In genomic region chr19:17357724-17358123, GRCh38 we compare ENCODE assay signal across 25 cellular contexts. TPM values are rescaled to one million over a fixed set of nuclear protein-coding genes. Genes with fewer than 3 reads are reported as not detected.
DNase-seq lines count a peak whose midpoint lies in the region; ATAC-seq and TF ChIP-seq lines count a peak whose summit lies in the region.
"Had no signal": no experiment of that assay in that cellular context is flagged by ENCODE, and none has a peak within 500 bp of the region (broad histone marks: within the 10 kb centered on the region; RNA-seq: fewer than 3 reads in every experiment).

No MANE protein-coding gene starts in this region.

- H3K18ac ChIP-seq in trophoblast cell (ENCODE audit: low read length), result no peak overlapping the region

- no peaks in the 10 kb centered on the region for H3K9me2 ChIP-seq in PC-3 (replicated peaks; ENCODE audit: low read length)

- H3F3A ChIP-seq in PC-3 (ENCODE audit: low read length, unreplicated experiment), result no peaks in the 10 kb centered on the region

- H3K27ac ChIP-seq in heart right ventricle (peak overlapping the region in 9 of 10 donors; percentile 1 to 77 (median 34)), gastroesophageal sphincter (peak overlapping the region in 3 of 4 donors; percentile 9 to 56 (median 20)), gastrocnemius medialis (peak overlapping the region; percentile 12 to 75 (median 56)), PC-3 (ENCODE audit: low read length) (no peak overlapping the region), trophoblast cell (ENCODE audit: low read depth, low read length) (no peak overlapping the region)
- H3K27ac ChIP-seq: BLaER1, GM23248, testis had no signal

- H2AFZ ChIP-seq in PC-3 (ENCODE audit: low read length), result no peak overlapping the region
- no peak overlapping the region for H2AFZ ChIP-seq in trophoblast cell (ENCODE audit: insufficient read depth, low read length, poor library complexity)
- H2AFZ ChIP-seq: GM23248 had no signal

- H2BK12ac ChIP-seq in trophoblast cell (ENCODE audit: low read length), result no peak overlapping the region

- no peak overlapping the region for H3K4ac ChIP-seq in trophoblast cell (ENCODE audit: low read depth, low read length)

- no peak overlapping the region for H4K8ac ChIP-seq in trophoblast cell (ENCODE audit: low read depth, low read length)

- H3K4me1 ChIP-seq in heart right ventricle (peaks cover 0 to 30% (median 11%) of the 10 kb centered on the region in 9 donors), gastroesophageal sphincter (no peaks in the 10 kb centered on the region), gastrocnemius medialis (no peaks in the 10 kb centered on the region), PC-3 (ENCODE audit: insufficient read depth, low read length) (no peaks in the 10 kb centered on the region), trophoblast cell (ENCODE audit: control insufficient read depth in 1 of 2, insufficient read depth in 2 of 2, low read length in 2 of 2) (no peaks in the 10 kb centered on the region)
- H3K4me1 ChIP-seq: testis had no signal

- CTCF ChIA-PET in PC-3 (lab: Charles Lee), result interaction anchor here (0.7 kb wide), 1 partner anchor 27 kb away, joined by 11 read pairs; no protein-coding TSS in a partner anchor

- intact Hi-C loops in heart right ventricle (cut with DNase I) (no loop called here), Right ventricle myocardium inferior (cut with DNase I) (no loop called here), gastrocnemius medialis (cut with DNase I; ENCODE audit: low total_unique reads) (no loop called here), PC-3 (cut with micrococcal nuclease) (no loop called here)

- POLR2A ChIA-PET in PC-3 (lab: Charles Lee; ENCODE audit: unreplicated experiment), result no interaction called here

- no peak overlapping the region for H3K9ac ChIP-seq in PC-3 (ENCODE audit: low read length)
- H3K9ac ChIP-seq in trophoblast cell (ENCODE audit: low read length), result no peak overlapping the region
- H3K9ac ChIP-seq: BLaER1, GM23248 had no signal

- WGBS in heart right ventricle, 2 donors, result 45 to 54% methylated on average over 11 of the region's 11 CpGs
- WGBS in gastroesophageal sphincter (ENCODE audit: low coverage in 1 of 2), 2 donors, result 37 to 41% methylated on average over 6 to 9 of the region's 11 CpGs
- no CpG with 5 or more reads among the region's 11 CpGs for WGBS in trophoblast cell (ENCODE audit: extremely low coverage, insufficient coverage, insufficient read length)

- H2BK120ac ChIP-seq in trophoblast cell (ENCODE audit: insufficient read depth, low read length, poor library complexity), result no peak overlapping the region

- H3K23ac ChIP-seq in trophoblast cell (ENCODE audit: low read length), result no peak overlapping the region

- no peak overlapping the region for H3K14ac ChIP-seq in trophoblast cell (ENCODE audit: low read length)

- no peak overlapping the region for H4K91ac ChIP-seq in trophoblast cell (ENCODE audit: low read depth, low read length)

- H3K4me3 ChIP-seq in heart right ventricle, result no peak overlapping the region
- no peak overlapping the region for H3K4me3 ChIP-seq in gastroesophageal sphincter
- H3K4me3 ChIP-seq in gastrocnemius medialis, result no peak overlapping the region
- no peak overlapping the region for H3K4me3 ChIP-seq in PC-3 (ENCODE audit: low read length)
- H3K4me3 ChIP-seq in trophoblast cell (ENCODE audit: low read depth, low read length), result no peak overlapping the region
- H3K4me3 ChIP-seq: BLaER1, GM23248, testis had no signal

- in situ Hi-C loops in gastrocnemius medialis (cut with MboI; ENCODE audit: low sequenced_read_pairs in 4 of 4), result no loop called here

- H3K79me2 ChIP-seq in PC-3 (ENCODE audit: low read length) (no peaks in the 10 kb centered on the region), trophoblast cell (ENCODE audit: control insufficient read depth, insufficient read depth, low read length, poor library complexity) (no peaks in the 10 kb centered on the region)

- H3K36me3 ChIP-seq in heart right ventricle (no peaks in the 10 kb centered on the region), gastroesophageal sphincter (no peaks in the 10 kb centered on the region), gastrocnemius medialis (no peaks in the 10 kb centered on the region), PC-3 (ENCODE audit: low read depth, low read length) (no peaks in the 10 kb centered on the region), trophoblast cell (ENCODE audit: control insufficient read depth in 1 of 2, insufficient read depth in 2 of 2, low read length in 2 of 2) (no peaks in the 10 kb centered on the region)
- H3K36me3 ChIP-seq: BLaER1 had no signal

- TF ChIP-seq EP300 in gastroesophageal sphincter (IDR thresholded peaks at IDR 0.05), result no peak

- H4K20me1 ChIP-seq in PC-3 (ENCODE audit: low read length), result no peaks in the 10 kb centered on the region
- H4K20me1 ChIP-seq: BLaER1 had no signal

- no TSS peak for BruUV-seq in PC-3 (replicated peaks; lab: Mats Ljungman, UMichigan)

- no peak overlapping the region for H4K12ac ChIP-seq in trophoblast cell (ENCODE audit: low read depth, low read length)

- TF ChIP-seq CTCF in heart right ventricle (IDR thresholded peaks at IDR 0.05), result no peak
- no peak for TF ChIP-seq CTCF in gastroesophageal sphincter (IDR thresholded peaks at IDR 0.05)
- no peak for TF ChIP-seq CTCF in gastrocnemius medialis (IDR thresholded peaks at IDR 0.05 in 4 of 5, conservative IDR thresholded peaks at IDR 0.05 in 1 of 5)
- TF ChIP-seq CTCF in PC-3 (conservative IDR thresholded peaks at IDR 0.05; ENCODE audit: low read depth, low read length), result no peak

- H3K9me3 ChIP-seq in heart right ventricle (no peaks in the 10 kb centered on the region), gastroesophageal sphincter (no peaks in the 10 kb centered on the region), gastrocnemius medialis (no peaks in the 10 kb centered on the region), PC-3 (ENCODE audit: low read length) (no peaks in the 10 kb centered on the region), trophoblast cell (ENCODE audit: insufficient read depth, low read depth, low read length) (peaks cover 3% of the 10 kb centered on the region)
- H3K9me3 ChIP-seq: BLaER1, testis had no signal

- TF ChIP-seq POLR2A in gastroesophageal sphincter (IDR thresholded peaks at IDR 0.05) (no peak), gastrocnemius medialis (IDR thresholded peaks at IDR 0.05) (no peak)

- DNase-seq in heart right ventricle (no peak), Right ventricle myocardium inferior (ENCODE audit: missing footprints) (no peak), gastrocnemius medialis (no peak), PC-3 (no peak), trophoblast cell (no peak), HCEC 1CT (no peak)
- DNase-seq: ACHN; activated CD4-positive, alpha-beta T cell treated with anti-CD3 and anti-CD28 coated beads, Interleukin-2, amount 50 U/mL, for 48 hours; activated CD8-positive, alpha-beta memory T cell treated with anti-CD3 and anti-CD28 coated beads, Interleukin-2, amount 50 U/mL, for 48 hours; activated effector memory CD4-positive, alpha-beta T cell treated with Interleukin-2 at 50 U/mL for 16 hours; Calu3; head of caudate nucleus; NCI-H1048; NCI-H2081 treated with DMSO at 0.1 percent for 48 hours; NCI-H446 treated with DMSO at 0.1 percent for 48 hours; stimulated activated CD4-positive, alpha-beta T cell treated with anti-CD3 and anti-CD28 coated beads, Interleukin-1b, Interleukin-23, amount 100 ng/mL, for 48 hours; T-helper 9 cell; testis had no signal

- no peak overlapping the region for H2AK5ac ChIP-seq in trophoblast cell (ENCODE audit: low read length)

- no peak overlapping the region for H3K4me2 ChIP-seq in PC-3 (ENCODE audit: low read length)
- no peak overlapping the region for H3K4me2 ChIP-seq in trophoblast cell (ENCODE audit: low read length)
- H3K4me2 ChIP-seq: BLaER1 had no signal

- H3K27me3 ChIP-seq in heart right ventricle (no peaks in the 10 kb centered on the region), gastroesophageal sphincter (peaks cover 10% of the 10 kb centered on the region), gastrocnemius medialis (peaks cover 0 to 4% (median 0%) of the 10 kb centered on the region in 3 donors), PC-3 (ENCODE audit: low read length) (no peaks in the 10 kb centered on the region), trophoblast cell (ENCODE audit: insufficient read depth, low read length) (no peaks in the 10 kb centered on the region)
- H3K27me3 ChIP-seq: BLaER1, testis had no signal

- no peaks in the 10 kb centered on the region for H3K79me1 ChIP-seq in trophoblast cell (ENCODE audit: low read length)

- ATAC-seq in heart right ventricle, result peak in 7 of 8 donors; percentile 49 to 90 (median 76)
- ATAC-seq in Right ventricle myocardium inferior, result no peak
- peak; percentile 32 for ATAC-seq in gastroesophageal sphincter
- peak in 1 of 2 donors; percentile 40 for ATAC-seq in gastrocnemius medialis
- no peak for ATAC-seq in PC-3
- no peak for ATAC-seq in HG03108 (IDR thresholded peaks at IDR 0.05; ENCODE audit: unreplicated experiment)
- ATAC-seq: left lobe of liver, WTC11 had no signal

- H2BK5ac ChIP-seq in trophoblast cell (ENCODE audit: low read depth, low read length, poor library complexity), result no peak overlapping the region

RNA-seq across cellular contexts. Expression of gene PLVAP, which starts 19.4 kb away (rescaled TPM):
- total RNA-seq in heart right ventricle (10 to 100 TPM in 9 of 10 donors, 1 to 10 TPM in 1; 7.5 to 56.0 (median 22.1) TPM), Right ventricle myocardium inferior (29.0 TPM), gastroesophageal sphincter (100 to 1,000 TPM in 1 of 4 donors, 10 to 100 TPM in 3; 41.4 to 110 (median 67.9) TPM), gastrocnemius medialis (10 to 100 TPM; 11.5 to 45.1 (median 18.8) TPM), PC-3 (2014; rRNA removed) (not detected in 2 replicates)
- 10 to 100 TPM; 69.1 to 74.9 TPM for polyA plus RNA-seq in heart right ventricle
- 0.01 and 0.04 TPM in 2 replicates for polyA plus RNA-seq in trophoblast cell (2013)
- total RNA-seq: Calu3, GM23248, LHCN-M2, WTC11 had no signal
- polyA plus RNA-seq: GM23248 had no signal

RNA-seq across cellular contexts. Expression of gene GTPBP3, which starts 20.4 kb away (rescaled TPM):
- total RNA-seq in heart right ventricle (10 to 100 TPM in 4 of 10 donors, 1 to 10 TPM in 6; 8.0 to 12.4 (median 9.8) TPM), Right ventricle myocardium inferior (11.5 TPM), gastroesophageal sphincter (10 to 100 TPM in 3 of 4 donors, 1 to 10 TPM in 1; 9.3 to 20.2 (median 15.6) TPM), gastrocnemius medialis (10 to 100 TPM in 3 of 4 donors, 1 to 10 TPM in 1; 6.7 to 21.3 (median 11.1) TPM), PC-3 (2014; rRNA removed) (86.0 and 109 TPM in 2 replicates)
- polyA plus RNA-seq in heart right ventricle, result 10 to 100 TPM in 1 of 2 donors, 1 to 10 TPM in 1; 8.9 to 12.8 TPM
- 14.4 and 15.4 TPM in 2 replicates for polyA plus RNA-seq in trophoblast cell (2013)

RNA-seq across cellular contexts. Expression of gene ANO8, which starts 23.1 kb away (rescaled TPM):
- 10 to 100 TPM in 3 of 10 donors, 1 to 10 TPM in 7; 6.2 to 11.7 (median 8.0) TPM for total RNA-seq in heart right ventricle
- polyA plus RNA-seq in heart right ventricle, result 10 to 100 TPM in 1 of 2 donors, 1 to 10 TPM in 1; 3.3 to 14.6 TPM
- total RNA-seq in Right ventricle myocardium inferior, result 9.6 TPM
- total RNA-seq in gastroesophageal sphincter, result 1 to 10 TPM; 1.3 to 6.2 (median 4.2) TPM
- 10 to 100 TPM in 2 of 4 donors, 1 to 10 TPM in 2; 6.2 to 24.5 (median 9.9) TPM for total RNA-seq in gastrocnemius medialis
- 12.1 and 15.4 TPM in 2 replicates for total RNA-seq in PC-3 (2014; rRNA removed)
- 7.8 TPM in 2 replicates for polyA plus RNA-seq in trophoblast cell (2013)

RNA-seq across cellular contexts. Expression of gene CCDC194, which starts 36.3 kb away (rescaled TPM):
- total RNA-seq in heart right ventricle (under 1 TPM in 3 of 10 donors, not detected in 7; 0.44 to 0.51 (median 0.50) TPM), Right ventricle myocardium inferior (not detected), gastroesophageal sphincter (not detected), gastrocnemius medialis (not detected), PC-3 (2014; rRNA removed) (not detected in 2 replicates)
- polyA plus RNA-seq in heart right ventricle, result 1 to 10 TPM in 1 of 2 donors, not detected in 1; 1.0 TPM
- polyA plus RNA-seq in trophoblast cell (2013), result not detected in 2 replicates
- total RNA-seq: Calu3, GM23248, LHCN-M2 had no signal
- polyA plus RNA-seq: GM23248 had no signal

RNA-seq across cellular contexts. Expression of gene BST2, which starts 47.7 kb away (rescaled TPM):
- total RNA-seq in heart right ventricle (10 to 100 TPM; 22.7 to 73.5 (median 37.0) TPM), Right ventricle myocardium inferior (54.5 TPM), gastroesophageal sphincter (100 to 1,000 TPM in 1 of 4 donors, 10 to 100 TPM in 3; 36.6 to 196 (median 40.7) TPM), gastrocnemius medialis (10 to 100 TPM; 19.0 to 28.2 (median 23.1) TPM), PC-3 (2014; rRNA removed) (0.84 and 1.3 TPM in 2 replicates)
- 10 to 100 TPM; 32.0 to 75.4 TPM for polyA plus RNA-seq in heart right ventricle
- polyA plus RNA-seq in trophoblast cell (2013), result 0.72 and 0.79 TPM in 2 replicates
- total RNA-seq: GM23248 had no signal

Comparison
In these comparisons a context has a peak if more than half of its experiments do, and no peak if none do; other contexts are left out.
1. ATAC-seq: peak in heart right ventricle (7 of 8) and gastroesophageal sphincter (single experiment); none in Right ventricle myocardium inferior (single experiment), PC-3 (single experiment) and HG03108 (single experiment).
2. H3K27ac ChIP-seq: peak in heart right ventricle (9 of 10), gastroesophageal sphincter (3 of 4) and gastrocnemius medialis (4 of 4); none in PC-3 (single experiment) and trophoblast cell (single experiment).